19 cellular contexts compared by ENCODE assay signal in genomic region chr11:120473486-120473885, GRCh38. TPM values are rescaled to one million over a fixed set of nuclear protein-coding genes. Genes with fewer than 3 reads are reported as not detected.
DNase-seq lines count a peak whose midpoint lies in the region; ATAC-seq and TF ChIP-seq lines count a peak whose summit lies in the region.
"Had no signal": no experiment of that assay in that cellular context is flagged by ENCODE, and none has a peak within 500 bp of the region (broad histone marks: within the 10 kb centered on the region; RNA-seq: fewer than 3 reads in every experiment).

No MANE protein-coding gene starts in this region.

- H4K8ac ChIP-seq in neuronal stem cell (ENCODE audit: low read depth, low read length): no peak overlapping the region

- H3K4me3 ChIP-seq in right atrium auricular region: no peak overlapping the region
- H3K4me3 ChIP-seq in Panc1 (ENCODE audit: low read depth in 2 of 2, low read length in 2 of 2): no peak overlapping the region
- H3K4me3 ChIP-seq in neuronal stem cell (ENCODE audit: low read length in 2 of 2): no peak overlapping the region
- H3K4me3 ChIP-seq: A549, GM23338 had no signal

- no peaks in the 10 kb centered on the region for H3K79me1 ChIP-seq in neuronal stem cell (ENCODE audit: low read depth, low read length)

- no peak overlapping the region for H3K14ac ChIP-seq in neuronal stem cell (ENCODE audit: low read length)

- no peak overlapping the region for H3K18ac ChIP-seq in neuronal stem cell (ENCODE audit: low read length)

- H2BK5ac ChIP-seq in neuronal stem cell (ENCODE audit: low read length): no peak overlapping the region

- WGBS in neuronal stem cell (ENCODE audit: extremely low coverage in 2 of 2, insufficient read length in 2 of 2, insufficient replicate concordance in 1 of 2), 2 donors: no CpG with 5 or more reads among the region's 3 CpGs

- H3K27ac ChIP-seq in right atrium auricular region (no peak overlapping the region), Panc1 (ENCODE audit: low read length) (no peak overlapping the region), neuronal stem cell (replicated peaks; ENCODE audit: low read length) (no peak overlapping the region)
- H3K27ac ChIP-seq: A549 had no signal

- no peaks in the 10 kb centered on the region for H3K9me3 ChIP-seq in right atrium auricular region
- H3K9me3 ChIP-seq in Panc1 (ENCODE audit: control insufficient read depth, insufficient read depth, low read depth, low read length): no peaks in the 10 kb centered on the region
- H3K9me3 ChIP-seq in neuronal stem cell (replicated peaks in 1 of 2; ENCODE audit: control insufficient read depth in 2 of 2, insufficient read depth in 1 of 2, low read depth in 1 of 2, low read length in 2 of 2): no peaks in the 10 kb centered on the region
- H3K9me3 ChIP-seq: A549 had no signal

- peak; percentile 69 for ATAC-seq in left ventricle myocardium superior
- peak; percentile 17; the same call in 1 of the 2 replicates for ATAC-seq in Panc1
- ATAC-seq in GM19395 (IDR thresholded peaks at IDR 0.05; ENCODE audit: unreplicated experiment): no peak
- ATAC-seq: A549, GM23338, HCT116 had no signal

- no peak overlapping the region for H3K4me2 ChIP-seq in neuronal stem cell (ENCODE audit: insufficient read depth, low read length, poor library complexity, severe bottlenecking)
- H3K4me2 ChIP-seq: A549, GM23338 had no signal

- no peak overlapping the region for H3K4ac ChIP-seq in neuronal stem cell (ENCODE audit: low read length)

- no peak overlapping the region for H2BK12ac ChIP-seq in neuronal stem cell (ENCODE audit: low read length)

- H3K27me3 ChIP-seq in right atrium auricular region (no peaks in the 10 kb centered on the region), Panc1 (ENCODE audit: control insufficient read depth, insufficient read depth, low read length) (no peaks in the 10 kb centered on the region), neuronal stem cell (ENCODE audit: control insufficient read depth in 3 of 3, insufficient read depth in 3 of 3, low read depth in 1 of 3, low read length in 3 of 3) (no peaks in the 10 kb centered on the region)

- H3K36me3 ChIP-seq in right atrium auricular region: peaks cover 79% of the 10 kb centered on the region
- peaks cover 57% of the 10 kb centered on the region for H3K36me3 ChIP-seq in Panc1 (ENCODE audit: control insufficient read depth, insufficient read depth, low read length)
- peaks cover 13 to 96% of the 10 kb centered on the region in 2 donors for H3K36me3 ChIP-seq in neuronal stem cell (replicated peaks in 1 of 2; ENCODE audit: control insufficient read depth in 2 of 2, insufficient read depth in 2 of 2, low read length in 2 of 2)

- POLR2A ChIA-PET in Panc1 (lab: Charles Lee): no interaction called here

- peak overlapping the region; percentile 21 for H3K9ac ChIP-seq in neuronal stem cell (ENCODE audit: low read depth, low read length, poor library complexity)

- no peak overlapping the region for H2BK120ac ChIP-seq in neuronal stem cell (ENCODE audit: low read depth, low read length)

- no peak overlapping the region for H4K91ac ChIP-seq in neuronal stem cell (ENCODE audit: low read depth, low read length, poor library complexity)

- intact Hi-C loops in left ventricle myocardium superior (cut with micrococcal nuclease): no loop called here
- intact Hi-C loops in Panc1 (cut with micrococcal nuclease; ENCODE audit: unreplicated experiment): no loop called here

- no peak overlapping the region for H2AFZ ChIP-seq in neuronal stem cell (ENCODE audit: low read length)
- H2AFZ ChIP-seq: GM23338 had no signal

- CTCF ChIA-PET in Panc1 (lab: Charles Lee): no interaction called here

- no peak overlapping the region for H2AK5ac ChIP-seq in neuronal stem cell (ENCODE audit: low read depth, low read length)

- TF ChIP-seq CTCF in right atrium auricular region (IDR thresholded peaks at IDR 0.05): no peak
- TF ChIP-seq CTCF in Panc1 (IDR thresholded peaks at IDR 0.05): no peak

- H3K4me1 ChIP-seq in right atrium auricular region (peaks cover 0 to 9% of the 10 kb centered on the region in 2 donors), Panc1 (ENCODE audit: control insufficient read depth, insufficient read depth, low read length) (no peaks in the 10 kb centered on the region), neuronal stem cell (ENCODE audit: control insufficient read depth in 2 of 2, insufficient read depth in 1 of 2, low read depth in 1 of 2, low read length in 2 of 2) (no peaks in the 10 kb centered on the region)
- H3K4me1 ChIP-seq: A549 had no signal

- no peak overlapping the region for H2BK15ac ChIP-seq in neuronal stem cell (ENCODE audit: low read length)

- no peak overlapping the region for H3K23ac ChIP-seq in neuronal stem cell (ENCODE audit: low read depth, low read length, poor library complexity)

- DNase-seq in left ventricle myocardium superior (no peak), right atrium auricular region (ENCODE audit: low spot score) (no peak), Panc1 (ENCODE audit: low read depth, low spot score) (no peak), neuronal stem cell (ENCODE audit: low spot score) (no peak), NCI-H1417 (lab: John Stamatoyannopoulos, UW) (no peak)
- DNase-seq: 8988T; ACHN; C1 segment of cervical spinal cord; Calu3; CD4-positive, alpha-beta memory T cell; COR-L47; DMS53; DMS79 treated with DMSO at 0.1 percent for 48 hours; H9 had no signal

- BruUV-seq in Panc1 (replicated peaks; lab: Mats Ljungman, UMichigan): no TSS peak

- in situ Hi-C loops in Panc1 (cut with HindIII; ENCODE audit: low pct_unique_long_range_greater_than_20kb, low sequenced_read_pairs): no loop called here

RNA-seq across cellular contexts. Expression of gene GRIK4, which starts 38.1 kb away (rescaled TPM):
- total RNA-seq in left ventricle myocardium superior (0.22 TPM), right atrium auricular region (under 1 TPM; 0.04 to 0.30 TPM), Panc1 (2021; ENCODE audit: unreplicated experiment) (0.62 TPM)
- 0.17 TPM for polyA plus RNA-seq in Panc1 (2012; ENCODE audit: insufficient read length)
- polyA plus RNA-seq in neuronal stem cell (2013, experiment 1 of 2): 0.66 TPM
- polyA plus RNA-seq in neuronal stem cell (2013, experiment 2 of 2): 0.66 TPM
- total RNA-seq: Calu3; CD4-positive, alpha-beta memory T cell had no signal
- polyA plus RNA-seq: BJ had no signal
